In the genomic region with DNA sequence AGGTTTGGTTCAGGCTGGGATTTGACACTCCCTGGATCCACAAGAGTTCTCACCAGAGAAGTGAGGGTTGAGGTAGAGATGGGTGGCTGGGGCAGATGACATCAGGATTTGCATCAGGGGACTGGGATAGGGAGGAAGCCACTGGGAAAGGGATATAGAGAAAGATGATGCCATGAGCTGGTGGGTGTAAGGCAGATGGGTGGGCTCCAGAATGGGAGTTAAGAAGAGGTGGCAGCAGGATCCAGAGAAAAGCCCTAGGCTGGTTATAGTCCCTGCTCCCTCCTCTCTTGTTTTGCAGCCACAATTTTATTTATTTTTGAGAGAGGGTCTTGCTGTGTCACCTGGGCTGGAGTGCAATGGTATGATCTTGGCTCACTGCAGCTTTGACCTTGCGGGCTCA, we compare ENCODE assay signal across 25 cellular contexts. TPM values are rescaled to one million over a fixed set of nuclear protein-coding genes. Genes with fewer than 3 reads are reported as not detected.
"Had no signal": no experiment of that assay in that cellular context is flagged by ENCODE, and none has a peak within 500 bp of the region (broad histone marks: within the 10 kb centered on the region; RNA-seq: fewer than 3 reads in every experiment).

No MANE protein-coding gene starts in this region.

- H3K4me1 Mint-ChIP-seq: IgD-negative memory B cell had no signal

- H3K4me3 ChIP-seq: K562, SJSA1, SK-N-MC had no signal

- H3K9me3 ChIP-seq: SJSA1 had no signal

- ATAC-seq: K562 had no signal

- DNase-seq: Kasumi-1, NCI-H1092, NCI-H1105 treated with DMSO at 0.1 percent for 48 hours, NCI-H1417 treated with DMSO at 0.1 percent for 48 hours, NCI-H146, NCI-H187, NCI-H2029, NCI-H2081 treated with DMSO at 0.1 percent for 48 hours, NCI-H2171, NCI-H226, NCI-H446, NCI-H510A, NCI-H524 treated with DMSO at 0.1 percent for 48 hours, NCI-H69, NCI-H774, Right ventricle myocardium superior, RPMI8226, SIG-M5 had no signal

- H3K36me3 ChIP-seq: SJSA1 had no signal

- H3K27ac ChIP-seq: HL-60, KMS-11, SJSA1, SK-N-MC had no signal

RNA-seq across cellular contexts. Expression of a gene that starts 1.8 kb away (rescaled TPM):
- total RNA-seq: K562 had no signal

RNA-seq across cellular contexts. Expression of a gene that starts 9.5 kb away (rescaled TPM):
- total RNA-seq: M059J, Right ventricle myocardium superior, SJSA1 had no signal
